In genomic region chr13:23928985-23929384, GRCh38 we compare ENCODE assay signal across 15 cellular contexts. TPM values are rescaled to one million over a fixed set of nuclear protein-coding genes. Genes with fewer than 3 reads are reported as not detected.
DNase-seq lines count a peak whose midpoint lies in the region; ATAC-seq and TF ChIP-seq lines count a peak whose summit lies in the region.
"Had no signal": no experiment of that assay in that cellular context is flagged by ENCODE, and none has a peak within 500 bp of the region (broad histone marks: within the 10 kb centered on the region; RNA-seq: fewer than 3 reads in every experiment).

No MANE protein-coding gene starts in this region.

- no peak overlapping the region for H3K4me3 ChIP-seq in lower leg skin (ENCODE audit: low read depth, poor library complexity, severe bottlenecking)
- H3K4me3 ChIP-seq: lung, SJSA1 had no signal

- TF ChIP-seq POLR2A in lower leg skin (IDR thresholded peaks at IDR 0.05), result no peak

- WGBS in lower leg skin, 2 donors, result 84 to 92% methylated on average over 2 of the region's 2 CpGs

- no peak for ATAC-seq in HG02885 (IDR thresholded peaks at IDR 0.05; ENCODE audit: poor library complexity, unreplicated experiment)
- ATAC-seq: stimulated activated memory B cell treated with anti-CD40 and anti-IgM and Interleukin-4, amounts not matched to agents 10 μg/mL and 1 μg/mL and 100 μg/mL, for 72 hours had no signal

- DNase-seq in Daoy (ENCODE audit: low read depth) (peak; percentile 58), NCI-H82 (lab: John Stamatoyannopoulos, UW) (peak; percentile 98), dermis blood vessel endothelial cell (peak; percentile 64), pulmonary artery endothelial cell (ENCODE audit: low read depth, low spot score) (peak; percentile 8), NCI-H2081 treated with DMSO at 0.1 percent for 48 hours (lab: John Stamatoyannopoulos, UW) (no peak), cerebellum (ENCODE audit: low spot score) (no peak), lower leg skin (ENCODE audit: low spot score in 2 of 2) (no peak)
- DNase-seq: activated CD4-positive, CD25-positive, alpha-beta regulatory T cell; activated T-cell treated with anti-CD3 and anti-CD28 coated beads, Interleukin-2, amount 50 U/mL, for 48 hours; glutamatergic neuron; NCI-H510A treated with DMSO at 0.1 percent for 48 hours had no signal

- TF ChIP-seq CTCF in lower leg skin (IDR thresholded peaks at IDR 0.05), result no peak

- intact Hi-C loops in lower leg skin (cut with DNase I; ENCODE audit: low total_unique reads), result no loop called here

RNA-seq across cellular contexts. Expression of gene C1QTNF9B, which starts 31.7 kb away (rescaled TPM):
- not detected in 2 replicates for total RNA-seq in Daoy (2014; rRNA removed; shearing (Covaris generic))
- not detected in 2 replicates for total RNA-seq in dermis blood vessel endothelial cell
- not detected in 2 replicates for total RNA-seq in pulmonary artery endothelial cell
- total RNA-seq in cerebellum, result not detected
- not detected for total RNA-seq in lower leg skin

RNA-seq across cellular contexts. Expression of gene MIPEP, which starts 39.8 kb away (rescaled TPM):
- total RNA-seq in Daoy (2014; rRNA removed; shearing (Covaris generic)), result 15.5 and 22.9 TPM in 2 replicates
- total RNA-seq in dermis blood vessel endothelial cell (9.6 and 14.0 TPM in 2 replicates), pulmonary artery endothelial cell (15.7 and 22.9 TPM in 2 replicates), cerebellum (12.1 TPM), lower leg skin (10 to 100 TPM; 22.8 to 50.4 (median 32.5) TPM)

Comparison
In these comparisons a context has a peak if more than half of its experiments do, and no peak if none do; other contexts are left out.
1. DNase-seq: peak in Daoy (single experiment), NCI-H82 (single experiment), dermis blood vessel endothelial cell (single experiment) and pulmonary artery endothelial cell (single experiment); none in NCI-H2081 treated with DMSO at 0.1 percent for 48 hours (single experiment), cerebellum (single experiment) and lower leg skin (0 of 2).